In the genomic region with DNA sequence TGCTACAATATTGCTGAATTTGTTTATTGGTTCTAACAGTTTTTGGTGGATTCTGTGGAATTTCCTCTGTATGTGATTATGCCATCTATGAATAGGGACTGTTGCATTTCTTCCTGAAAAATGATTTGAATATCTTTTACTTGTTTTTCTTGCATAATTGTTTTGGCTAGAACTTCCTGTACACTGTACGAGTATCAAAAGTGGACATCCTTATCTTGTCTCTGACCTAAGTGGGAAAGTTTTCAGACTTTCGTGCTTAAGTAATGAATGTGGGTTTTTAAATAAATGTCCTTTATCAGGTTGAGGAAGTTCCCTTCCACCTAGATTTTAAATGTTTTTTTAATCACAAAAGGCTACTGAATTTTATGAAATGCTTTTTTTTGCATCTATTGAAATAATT, we compare ENCODE assay signal across 10 cellular contexts.
"Had no signal": no experiment of that assay in that cellular context is flagged by ENCODE, and none has a peak within 500 bp of the region (broad histone marks: within the 10 kb centered on the region; RNA-seq: fewer than 3 reads in every experiment).

No MANE protein-coding gene starts in this region.

- ATAC-seq: HCT116, HepG2, K562 had no signal

- H3K4me3 ChIP-seq: GM23248, HAP-1, K562 had no signal

- H3K36me3 ChIP-seq: HAP-1 had no signal

- H3K9me3 ChIP-seq: HAP-1 had no signal

- H3K27ac Mint-ChIP-seq: HFFc6 had no signal

- H3K9me3 Mint-ChIP-seq: HFFc6 had no signal

- H3K4me3 Mint-ChIP-seq: HFFc6 had no signal

- H3K27ac ChIP-seq: GM23248, HL-60 had no signal

- H3K9ac ChIP-seq: GM23248 had no signal

- H2AFZ ChIP-seq: GM23248 had no signal

- DNase-seq: GM23248, GOT3, H7, HFFc6, KG1 had no signal
